14 cellular contexts compared by ENCODE assay signal in the genomic region with DNA sequence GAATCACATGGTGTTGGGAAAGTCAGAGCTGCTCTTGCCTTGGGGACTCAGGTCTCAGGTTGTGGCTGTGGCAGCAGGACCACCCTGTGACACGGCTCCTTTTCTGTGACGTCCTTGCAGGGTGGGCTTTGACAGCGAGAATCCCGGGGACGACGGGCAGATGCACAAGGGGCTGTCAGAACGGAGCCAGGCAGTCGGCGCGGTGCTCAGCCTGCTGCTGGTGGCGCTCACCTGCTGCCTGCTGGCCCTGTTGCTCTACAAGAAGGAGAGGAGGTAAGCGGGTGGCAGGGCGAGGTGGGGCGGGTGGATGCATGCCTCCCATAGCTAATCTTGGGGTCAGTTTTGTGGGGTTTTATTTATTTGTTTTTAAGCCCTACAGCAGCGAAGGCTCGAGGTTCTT.
"Had no signal": no experiment of that assay in that cellular context is flagged by ENCODE, and none has a peak within 500 bp of the region (broad histone marks: within the 10 kb centered on the region; RNA-seq: fewer than 3 reads in every experiment).

No MANE protein-coding gene starts in this region.

- ATAC-seq: gastrocnemius medialis had no signal

- H3K27me3 ChIP-seq: breast epithelium, esophagus squamous epithelium, gastrocnemius medialis, spleen had no signal

- H3K27ac ChIP-seq: breast epithelium, esophagus squamous epithelium, gastrocnemius medialis, spleen had no signal

- H3K4me3 ChIP-seq: breast epithelium, coronary artery, esophagus squamous epithelium, gastrocnemius medialis, spleen had no signal

- H3K9me3 ChIP-seq: breast epithelium, esophagus squamous epithelium, gastrocnemius medialis, spleen had no signal

- DNase-seq: activated CD4-positive, alpha-beta memory T cell treated with anti-CD3 and anti-CD28 coated beads, Interleukin-2, amount 10 ng/mL, durations not matched to agents 7 days and 5 days; activated CD4-positive, alpha-beta T cell treated with anti-CD3 and anti-CD28 coated beads, Interleukin-2, amount 10 ng/mL, durations not matched to agents 24 days and 14 days; activated gamma-delta T cell; esophagus squamous epithelium; gastrocnemius medialis; hippocampal formation; left ventricle myocardium superior; mesenchymal stem cell; retina; stimulated activated CD4-positive, alpha-beta T cell treated with anti-CD3 and anti-CD28 coated beads, Interleukin-4, amount 100 ng/mL, for 1 hour; stimulated activated naive CD4-positive, alpha-beta T cell had no signal

- H3K4me1 ChIP-seq: breast epithelium, esophagus squamous epithelium, gastrocnemius medialis had no signal
